In the genomic region with DNA sequence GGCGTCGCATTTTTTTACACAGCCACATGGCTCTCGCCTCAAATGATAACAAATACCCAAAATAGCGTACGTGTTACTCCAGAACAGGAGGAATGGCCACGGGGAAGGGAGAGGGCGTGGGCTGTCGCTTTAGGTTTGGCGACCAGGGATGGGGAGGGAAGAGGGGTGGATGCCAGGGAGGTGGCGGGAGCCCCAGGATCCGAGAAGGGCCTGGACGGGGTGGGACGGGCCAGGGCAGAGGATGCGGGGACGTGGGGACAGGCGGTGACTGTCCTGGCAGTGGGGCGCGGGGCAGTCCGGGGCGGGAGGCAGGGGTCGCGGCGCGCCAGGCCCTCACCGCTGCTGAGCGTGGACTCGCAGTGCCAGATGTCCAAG, we compare ENCODE assay signal across 8 cellular contexts. TPM values are rescaled to one million over a fixed set of nuclear protein-coding genes. Genes with fewer than 3 reads are reported as not detected.
DNase-seq lines count a peak whose midpoint lies in the region; ATAC-seq, FAIRE-seq and TF ChIP-seq lines count a peak whose summit lies in the region.

No MANE protein-coding gene starts in this region.

- H3K4me1 ChIP-seq in GM23248 (ENCODE audit: insufficient read depth): peaks cover 26% of the 10 kb centered on the region
- H3K4me1 ChIP-seq in right cardiac atrium (ENCODE audit: control insufficient read depth, insufficient read depth, low read length): no peaks in the 10 kb centered on the region
- peaks cover 0 to 19% (median 2%) of the 10 kb centered on the region in 4 donors for H3K4me1 ChIP-seq in sigmoid colon

- H3K27ac ChIP-seq in GM23248 (peak overlapping the region; percentile 67), angular gyrus (ENCODE audit: low read depth, low read length) (peak overlapping the region; percentile 73), right cardiac atrium (ENCODE audit: low read length) (peak overlapping the region; percentile 88), sigmoid colon (peak overlapping the region; percentile 85 to 89 (median 88))

- no peaks in the 10 kb centered on the region for H3K9me2 ChIP-seq in GM23248 (ENCODE audit: insufficient read depth)

- peak; percentile 37 to 39 for ATAC-seq in right cardiac atrium

- no peaks in the 10 kb centered on the region for H4K20me1 ChIP-seq in GM23248 (ENCODE audit: insufficient read depth)

- peak overlapping the region; percentile 65 for H2AFZ ChIP-seq in GM23248

- peak overlapping the region; percentile 85 for H3K9ac ChIP-seq in GM23248

- H3K4me2 ChIP-seq in GM23248 (ENCODE audit: unreplicated experiment): peak overlapping the region; percentile 92

- H3K79me2 ChIP-seq in GM23248 (ENCODE audit: insufficient read depth): peaks cover 55% of the 10 kb centered on the region

- 0 to 2% methylated on average over 5 to 15 of the region's 27 CpGs for WGBS in GM23248 (ENCODE audit: low coverage in 1 of 2, low lambda C conversion rate in 2 of 2, missing lambda C conversion rate in 2 of 2), 2 experiments
- WGBS in right cardiac atrium: 4% methylated on average over 27 of the region's 27 CpGs
- WGBS in sigmoid colon, 2 donors: 4 to 6% methylated on average over 27 of the region's 27 CpGs

- H3K36me3 ChIP-seq in GM23248 (ENCODE audit: low read depth): no peaks in the 10 kb centered on the region
- no peaks in the 10 kb centered on the region for H3K36me3 ChIP-seq in sigmoid colon

- H3K4me3 ChIP-seq in GM23248 (peak overlapping the region; percentile 95), right cardiac atrium (ENCODE audit: low read length) (peak overlapping the region; percentile 85), sigmoid colon (peak overlapping the region; percentile 50 to 68 (median 66))

- DNase-seq in GM23248: peak; percentile 39
- peak; percentile 23 to 64 (median 41) for DNase-seq in right cardiac atrium
- DNase-seq in sigmoid colon: peak; percentile 60
- no peak for DNase-seq in NCI-H2029 treated with DMSO at 0.1 percent for 48 hours (lab: John Stamatoyannopoulos, UW)
- DNase-seq in frontal cortex (ENCODE audit: low spot score in 2 of 2): no peak
- no peak for DNase-seq in activated naive CD4-positive, alpha-beta T cell treated with Interleukin-2 at 50 U/mL for 16 hours
- DNase-seq in NCI-H2196 treated with DMSO at 0.1 percent for 48 hours (lab: John Stamatoyannopoulos, UW; ENCODE audit: unreplicated experiment): no peak

- no peak for FAIRE-seq in frontal cortex (lab: Jason Lieb, UNC)

- no peak for TF ChIP-seq EP300 in sigmoid colon (IDR thresholded peaks at IDR 0.05)

- in situ Hi-C loops in GM23248 (cut with MboI): loop anchor here (25.0 kb wide), 1 partner anchor 231 kb away; no protein-coding TSS in a partner anchor

- no peak for TF ChIP-seq POLR2A in sigmoid colon (IDR thresholded peaks at IDR 0.05)

- H3K27me3 ChIP-seq in GM23248 (replicated peaks; ENCODE audit: insufficient read depth) (no peaks in the 10 kb centered on the region), right cardiac atrium (ENCODE audit: control insufficient read depth, insufficient read depth) (no peaks in the 10 kb centered on the region), sigmoid colon (peaks cover 0 to 3% (median 0%) of the 10 kb centered on the region in 3 donors)

- TF ChIP-seq CTCF in sigmoid colon (IDR thresholded peaks at IDR 0.05): no peak

- intact Hi-C loops in right cardiac atrium (cut with DNase I): no loop called here
- intact Hi-C loops in sigmoid colon (cut with DNase I): no loop called here

- peaks cover 24% of the 10 kb centered on the region for H3F3A ChIP-seq in GM23248 (ENCODE audit: insufficient read depth)

- H3K9me3 ChIP-seq in GM23248 (ENCODE audit: low read depth) (no peaks in the 10 kb centered on the region), right cardiac atrium (ENCODE audit: control insufficient read depth, low read length) (no peaks in the 10 kb centered on the region), sigmoid colon (no peaks in the 10 kb centered on the region)

RNA-seq across cellular contexts. Expression of a gene that starts 0.6 kb away (rescaled TPM):
- total RNA-seq in GM23248 (2014; rRNA removed; shearing (Covaris generic)): 185 and 188 TPM in 2 replicates
- polyA plus RNA-seq in GM23248 (2016; fragmentation: Nextera tagmentation; extraction: Ambion mirVana) (146 and 152 TPM in 2 replicates), right cardiac atrium (29.4 TPM), sigmoid colon (1 to 10 TPM; 1.2 to 4.7 (median 3.0) TPM)
- total RNA-seq in right cardiac atrium (10 to 100 TPM; 39.3 to 44.9 (median 40.7) TPM), sigmoid colon (10 to 100 TPM; 71.5 to 98.1 (median 90.0) TPM), frontal cortex (42.4 TPM)

Comparison
In these comparisons a context has a peak if more than half of its experiments do, and no peak if none do; other contexts are left out.
1. DNase-seq: peak in GM23248 (single experiment), right cardiac atrium (3 of 3) and sigmoid colon (single experiment); none in NCI-H2029 treated with DMSO at 0.1 percent for 48 hours (single experiment), frontal cortex (0 of 2), activated naive CD4-positive, alpha-beta T cell treated with Interleukin-2 at 50 U/mL for 16 hours (single experiment) and NCI-H2196 treated with DMSO at 0.1 percent for 48 hours (single experiment).
2. Peak in every context shown above with its lines, with median percentiles within 50 percentile points of each other: H3K27ac ChIP-seq and H3K4me3 ChIP-seq.